ENCODE assay signal across 20 cellular contexts in the genomic region with DNA sequence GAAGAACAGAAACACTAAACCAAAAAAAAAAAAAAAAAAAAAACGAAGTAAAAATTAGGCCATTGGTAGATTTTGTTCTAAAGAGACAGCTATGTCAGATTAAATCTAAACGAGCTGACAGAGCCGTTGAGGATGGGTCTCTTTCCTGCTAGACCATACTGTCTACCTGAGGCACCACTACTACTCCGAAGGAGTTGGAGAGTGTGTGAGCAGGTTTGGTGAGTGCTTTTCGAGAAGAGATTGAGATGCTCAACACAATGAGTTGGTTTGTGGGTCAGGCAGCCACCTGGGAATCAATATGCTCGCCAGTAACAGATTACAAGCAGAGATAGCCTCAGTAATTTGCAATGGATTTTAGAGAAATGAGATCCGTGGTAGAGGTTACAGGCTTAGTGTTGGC.
DNase-seq lines count a peak whose midpoint lies in the region; ATAC-seq, FAIRE-seq and TF ChIP-seq lines count a peak whose summit lies in the region.
"Had no signal": no experiment of that assay in that cellular context is flagged by ENCODE, and none has a peak within 500 bp of the region (broad histone marks: within the 10 kb centered on the region; RNA-seq: fewer than 3 reads in every experiment).

No MANE protein-coding gene starts in this region.

- no peaks in the 10 kb centered on the region for H4K20me1 ChIP-seq in GM23338 (replicated peaks; ENCODE audit: insufficient read depth)

- 68% methylated on average over 7 of the region's 7 CpGs for WGBS in esophagus muscularis mucosa

- no peak overlapping the region for H3K9ac ChIP-seq in parathyroid adenoma

- H3K27ac ChIP-seq in GM23338 (ENCODE audit: low read depth) (peak overlapping the region; percentile 97), SJSA1 (peak overlapping the region; percentile 77), esophagus muscularis mucosa (replicated peaks in 1 of 4) (no peak overlapping the region), parathyroid adenoma (peak overlapping the region; percentile 33)

- H3K27me3 ChIP-seq in GM23338 (ENCODE audit: insufficient read depth) (no peaks in the 10 kb centered on the region), SJSA1 (replicated peaks) (no peaks in the 10 kb centered on the region), esophagus muscularis mucosa (no peaks in the 10 kb centered on the region), parathyroid adenoma (ENCODE audit: control insufficient read depth, insufficient read depth, low read length) (no peaks in the 10 kb centered on the region)
- H3K27me3 ChIP-seq: sigmoid colon had no signal

- peak; percentile 35 for ATAC-seq in GM23338
- no peak for ATAC-seq in GM18498 (IDR thresholded peaks at IDR 0.05; ENCODE audit: unreplicated experiment)
- no peak for ATAC-seq in GM19324 (IDR thresholded peaks at IDR 0.05; ENCODE audit: low FRiP score, unreplicated experiment)
- ATAC-seq: HCT116, PC-3 had no signal

- TF ChIP-seq CTCF in GM23338 (conservative IDR thresholded peaks at IDR 0.05; ENCODE audit: low read depth in 2 of 2) (no peak), esophagus muscularis mucosa (IDR thresholded peaks at IDR 0.05) (no peak), parathyroid adenoma (IDR thresholded peaks at IDR 0.05) (no peak), foreskin fibroblast (IDR thresholded peaks at IDR 0.05; ENCODE audit: low read depth, low read length) (no peak)

- no peak for TF ChIP-seq EP300 in esophagus muscularis mucosa (IDR thresholded peaks at IDR 0.05)

- peak overlapping the region; percentile 21; the same call in 1 of the 2 replicates for H2AFZ ChIP-seq in GM23338
- no peak overlapping the region for H2AFZ ChIP-seq in parathyroid adenoma

- no peaks in the 10 kb centered on the region for H3K36me3 Mint-ChIP-seq in GM23338 (ENCODE audit: low read depth)

- DNase-seq in GM23338 (ENCODE audit: low spot score) (no peak), SJSA1 (ENCODE audit: low read depth in 1 of 2, low spot score in 2 of 2) (no peak), esophagus muscularis mucosa (ENCODE audit: extremely low spot score) (peak; percentile 50), foreskin fibroblast (no peak), frontal cortex (ENCODE audit: low spot score in 2 of 2) (no peak)
- DNase-seq: activated gamma-delta T cell treated with Interleukin-2 at 50 U/mL for 16 hours; amniotic stem cell; central memory CD4-positive, alpha-beta T cell; effector CD4-positive, alpha-beta T cell; KG1; kidney glomerular epithelial cell; NCI-H1105; NCI-H748 treated with DMSO at 0.1 percent for 48 hours; PC-3; sigmoid colon; stimulated activated CD4-positive, alpha-beta T cell treated with anti-CD3 and anti-CD28 coated beads, Interleukin-4, amount 100 ng/mL, for 24 hours had no signal

- 0 out of 2 replicates have a peak, but pooled peaks cover 5% of the 10 kb centered on the region for H3K9me2 ChIP-seq in GM23338 (ENCODE audit: insufficient read depth)

- H3K4me3 ChIP-seq in GM23338 (no peak overlapping the region), SJSA1 (no peak overlapping the region), esophagus muscularis mucosa (no peak overlapping the region), parathyroid adenoma (ENCODE audit: low read depth, low read length) (no peak overlapping the region), foreskin fibroblast (ENCODE audit: low read depth in 1 of 2, low read length in 2 of 2) (no peak overlapping the region)
- H3K4me3 ChIP-seq: sigmoid colon had no signal

- peaks cover 28% of the 10 kb centered on the region for H3K4me1 Mint-ChIP-seq in GM23338

- FAIRE-seq in frontal cortex (lab: Jason Lieb, UNC) = no peak

- H3K79me2 ChIP-seq in GM23338 (replicated peaks; ENCODE audit: insufficient read depth) (no peaks in the 10 kb centered on the region), parathyroid adenoma (peaks cover 2% of the 10 kb centered on the region)

- H3K9me3 Mint-ChIP-seq in GM23338 = peaks cover 2% of the 10 kb centered on the region; the same call in 1 of the 3 replicates

- no peak for TF ChIP-seq POLR2A in esophagus muscularis mucosa (IDR thresholded peaks at IDR 0.05; ENCODE audit: low read depth)

- peak overlapping the region; percentile 90 for H3K27ac Mint-ChIP-seq in GM23338

- H3K4me1 ChIP-seq in GM23338 (ENCODE audit: insufficient read depth) (peaks cover 13% of the 10 kb centered on the region), SJSA1 (replicated peaks) (peaks cover 34% of the 10 kb centered on the region), esophagus muscularis mucosa (peaks cover 0 to 14% (median 10%) of the 10 kb centered on the region in 4 donors), parathyroid adenoma (no peaks in the 10 kb centered on the region)
- H3K4me1 ChIP-seq: sigmoid colon had no signal

- no peaks in the 10 kb centered on the region for H3K9me3 ChIP-seq in SJSA1 (replicated peaks)
- no peaks in the 10 kb centered on the region for H3K9me3 ChIP-seq in esophagus muscularis mucosa
- H3K9me3 ChIP-seq in parathyroid adenoma (ENCODE audit: control insufficient read depth, low read length) = no peaks in the 10 kb centered on the region
- H3K9me3 ChIP-seq: sigmoid colon had no signal

- no peaks in the 10 kb centered on the region for H3K36me3 ChIP-seq in GM23338 (ENCODE audit: insufficient read depth)
- H3K36me3 ChIP-seq in SJSA1 = no peaks in the 10 kb centered on the region
- H3K36me3 ChIP-seq in esophagus muscularis mucosa = peaks cover 0 to 34% (median 10%) of the 10 kb centered on the region in 4 donors
- H3K36me3 ChIP-seq in parathyroid adenoma (ENCODE audit: control insufficient read depth, insufficient read depth, low read length) = no peaks in the 10 kb centered on the region

- no peaks in the 10 kb centered on the region for H3K27me3 Mint-ChIP-seq in GM23338 (ENCODE audit: insufficient read depth, low read depth, poor library complexity)

- H3K4me2 ChIP-seq in GM23338 (peak overlapping the region; percentile 22), parathyroid adenoma (ENCODE audit: low read length) (no peak overlapping the region)

- H3K4me3 Mint-ChIP-seq in GM23338 = peak overlapping the region; percentile 35; the same call in 1 of the 3 replicates

- no peaks in the 10 kb centered on the region; the same call in 1 of the 2 replicates for H3F3A ChIP-seq in GM23338 (replicated peaks; ENCODE audit: low read depth)

- intact Hi-C loops in esophagus muscularis mucosa (cut with DNase I) = no loop called here

TF ChIP-seq in GM23338, 12 proteins besides CTCF, POLR2A, EP300 and RAD21 (continues in another document):
- TF ChIP-seq ZNF114 (CRISPR knock-in tag; IDR thresholded peaks at IDR 0.05) (no peak), ZNF331 (CRISPR knock-in tag; IDR thresholded peaks at IDR 0.05; ENCODE audit: low read depth) (no peak), EZH2 (IDR thresholded peaks at IDR 0.05; ENCODE audit: low read depth, unreplicated experiment) (no peak), POLR2AphosphoS5 (IDR thresholded peaks at IDR 0.05; ENCODE audit: low read depth) (no peak), NANOG (IDR thresholded peaks at IDR 0.05; ENCODE audit: borderline replicate concordance) (no peak), EZH2phosphoT487 (IDR thresholded peaks at IDR 0.05; ENCODE audit: unreplicated experiment) (no peak), JUNB (IDR thresholded peaks at IDR 0.05; ENCODE audit: unreplicated experiment) (no peak), STAT1 (IDR thresholded peaks at IDR 0.05; ENCODE audit: unreplicated experiment) (no peak)
- TF ChIP-seq, protein P1, sequence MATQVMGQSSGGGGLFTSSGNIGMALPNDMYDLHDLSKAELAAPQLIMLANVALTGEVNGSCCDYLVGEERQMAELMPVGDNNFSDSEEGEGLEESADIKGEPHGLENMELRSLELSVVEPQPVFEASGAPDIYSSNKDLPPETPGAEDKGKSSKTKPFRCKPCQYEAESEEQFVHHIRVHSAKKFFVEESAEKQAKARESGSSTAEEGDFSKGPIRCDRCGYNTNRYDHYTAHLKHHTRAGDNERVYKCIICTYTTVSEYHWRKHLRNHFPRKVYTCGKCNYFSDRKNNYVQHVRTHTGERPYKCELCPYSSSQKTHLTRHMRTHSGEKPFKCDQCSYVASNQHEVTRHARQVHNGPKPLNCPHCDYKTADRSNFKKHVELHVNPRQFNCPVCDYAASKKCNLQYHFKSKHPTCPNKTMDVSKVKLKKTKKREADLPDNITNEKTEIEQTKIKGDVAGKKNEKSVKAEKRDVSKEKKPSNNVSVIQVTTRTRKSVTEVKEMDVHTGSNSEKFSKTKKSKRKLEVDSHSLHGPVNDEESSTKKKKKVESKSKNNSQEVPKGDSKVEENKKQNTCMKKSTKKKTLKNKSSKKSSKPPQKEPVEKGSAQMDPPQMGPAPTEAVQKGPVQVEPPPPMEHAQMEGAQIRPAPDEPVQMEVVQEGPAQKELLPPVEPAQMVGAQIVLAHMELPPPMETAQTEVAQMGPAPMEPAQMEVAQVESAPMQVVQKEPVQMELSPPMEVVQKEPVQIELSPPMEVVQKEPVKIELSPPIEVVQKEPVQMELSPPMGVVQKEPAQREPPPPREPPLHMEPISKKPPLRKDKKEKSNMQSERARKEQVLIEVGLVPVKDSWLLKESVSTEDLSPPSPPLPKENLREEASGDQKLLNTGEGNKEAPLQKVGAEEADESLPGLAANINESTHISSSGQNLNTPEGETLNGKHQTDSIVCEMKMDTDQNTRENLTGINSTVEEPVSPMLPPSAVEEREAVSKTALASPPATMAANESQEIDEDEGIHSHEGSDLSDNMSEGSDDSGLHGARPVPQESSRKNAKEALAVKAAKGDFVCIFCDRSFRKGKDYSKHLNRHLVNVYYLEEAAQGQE (IDR thresholded peaks at IDR 0.05; ENCODE audit: unreplicated experiment) = no peak
- TF ChIP-seq, protein P2, sequence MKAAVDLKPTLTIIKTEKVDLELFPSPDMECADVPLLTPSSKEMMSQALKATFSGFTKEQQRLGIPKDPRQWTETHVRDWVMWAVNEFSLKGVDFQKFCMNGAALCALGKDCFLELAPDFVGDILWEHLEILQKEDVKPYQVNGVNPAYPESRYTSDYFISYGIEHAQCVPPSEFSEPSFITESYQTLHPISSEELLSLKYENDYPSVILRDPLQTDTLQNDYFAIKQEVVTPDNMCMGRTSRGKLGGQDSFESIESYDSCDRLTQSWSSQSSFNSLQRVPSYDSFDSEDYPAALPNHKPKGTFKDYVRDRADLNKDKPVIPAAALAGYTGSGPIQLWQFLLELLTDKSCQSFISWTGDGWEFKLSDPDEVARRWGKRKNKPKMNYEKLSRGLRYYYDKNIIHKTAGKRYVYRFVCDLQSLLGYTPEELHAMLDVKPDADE (IDR thresholded peaks at IDR 0.05) = no peak

Comparison
In these comparisons a context has a peak if more than half of its experiments do, and no peak if none do; other contexts are left out.
1. H3K27ac ChIP-seq: peak in GM23338 (single experiment), SJSA1 (single experiment) and parathyroid adenoma (single experiment); none in esophagus muscularis mucosa (0 of 4).